In the genomic region with DNA sequence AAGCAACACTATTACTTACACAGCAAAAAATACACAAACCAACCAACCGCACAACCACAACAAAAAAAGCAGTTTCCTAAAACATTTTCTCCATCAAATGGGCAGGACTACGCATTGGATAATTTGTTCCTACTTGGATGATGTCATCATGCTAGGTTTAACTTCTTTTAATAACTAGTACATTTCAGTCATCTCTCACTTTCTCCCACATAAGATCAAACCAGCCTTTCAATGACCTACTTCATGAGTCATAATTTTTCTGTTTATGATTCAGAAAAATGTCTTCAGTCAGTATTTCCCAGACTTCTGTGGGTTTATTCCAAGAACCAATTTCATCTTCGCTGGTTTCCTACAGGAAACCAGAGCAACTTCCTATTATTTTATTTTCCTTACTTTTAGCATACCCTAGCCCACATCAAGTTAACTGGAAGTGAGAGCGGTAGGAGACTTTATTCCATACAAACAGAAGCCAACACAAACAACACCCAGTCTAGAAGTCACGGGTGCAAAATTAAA, we compare ENCODE assay signal across 9 cellular contexts.
DNase-seq lines count a peak whose midpoint lies in the region; ATAC-seq, FAIRE-seq and TF ChIP-seq lines count a peak whose summit lies in the region.
"Had no signal": no experiment of that assay in that cellular context is flagged by ENCODE, and none has a peak within 500 bp of the region (broad histone marks: within the 10 kb centered on the region; RNA-seq: fewer than 3 reads in every experiment).

No MANE protein-coding gene starts in this region.

- no peak for DNase-seq in activated T-cell treated with anti-CD3 and anti-CD28 coated beads, Interleukin-2, amount 50 U/mL, for 4 hours
- DNase-seq in activated T-cell treated with anti-CD3 and anti-CD28 coated beads, Interleukin-2, amount 50 U/mL, for 1 hour = no peak
- DNase-seq in HTR-8/SVneo (ENCODE audit: insufficient read length, low spot score) (peak; percentile 53), dorsolateral prefrontal cortex (no peak), NCI-H524 (lab: John Stamatoyannopoulos, UW) (no peak), DMS79 (lab: John Stamatoyannopoulos, UW) (no peak)

- H3K9me3 Mint-ChIP-seq in activated T-cell treated with anti-CD3 and anti-CD28 coated beads, Interleukin-2, amount 50 U/mL, for 4 hours = peaks cover 4% of the 10 kb centered on the region
- no peaks in the 10 kb centered on the region for H3K9me3 Mint-ChIP-seq in stimulated activated memory B cell treated with anti-CD40 and anti-IgM and Interleukin-4, amounts not matched to agents 10 μg/mL and 1 μg/mL and 100 μg/mL, for 72 hours
- H3K9me3 Mint-ChIP-seq: dendritic cell treated with granulocyte-macrophage colony-stimulating factor and Interleukin-4, amounts not matched to agents 40 ng/mL and 50 ng/mL, for 4 days had no signal

- FAIRE-seq in HTR-8/SVneo (lab: Jason Lieb, UNC) = no peak

- peak overlapping the region; percentile 66 for H3K4me3 Mint-ChIP-seq in activated T-cell treated with anti-CD3 and anti-CD28 coated beads, Interleukin-2, amount 50 U/mL, for 4 hours
- H3K4me3 Mint-ChIP-seq in stimulated activated memory B cell treated with anti-CD40 and anti-IgM and Interleukin-4, amounts not matched to agents 10 μg/mL and 1 μg/mL and 100 μg/mL, for 72 hours = peak overlapping the region; percentile 4
- H3K4me3 Mint-ChIP-seq: dendritic cell treated with granulocyte-macrophage colony-stimulating factor and Interleukin-4, amounts not matched to agents 40 ng/mL and 50 ng/mL, for 4 days had no signal

- intact Hi-C loops in dorsolateral prefrontal cortex (cut with DNase I) = no loop called here

- peak overlapping the region; percentile 63 for H3K27ac Mint-ChIP-seq in stimulated activated memory B cell treated with anti-CD40 and anti-IgM and Interleukin-4, amounts not matched to agents 10 μg/mL and 1 μg/mL and 100 μg/mL, for 72 hours
- H3K27ac Mint-ChIP-seq: dendritic cell treated with granulocyte-macrophage colony-stimulating factor and Interleukin-4, amounts not matched to agents 40 ng/mL and 50 ng/mL, for 4 days had no signal

- H3K4me1 Mint-ChIP-seq in activated T-cell treated with anti-CD3 and anti-CD28 coated beads, Interleukin-2, amount 50 U/mL, for 4 hours (ENCODE audit: low read depth) = peaks cover 32% of the 10 kb centered on the region
- H3K4me1 Mint-ChIP-seq in stimulated activated memory B cell treated with anti-CD40 and anti-IgM and Interleukin-4, amounts not matched to agents 10 μg/mL and 1 μg/mL and 100 μg/mL, for 72 hours = peaks cover 15% of the 10 kb centered on the region

- no peaks in the 10 kb centered on the region for H3K27me3 Mint-ChIP-seq in activated T-cell treated with anti-CD3 and anti-CD28 coated beads, Interleukin-2, amount 50 U/mL, for 4 hours (ENCODE audit: low read depth)
- H3K27me3 Mint-ChIP-seq in stimulated activated memory B cell treated with anti-CD40 and anti-IgM and Interleukin-4, amounts not matched to agents 10 μg/mL and 1 μg/mL and 100 μg/mL, for 72 hours = no peaks in the 10 kb centered on the region
- H3K27me3 Mint-ChIP-seq: dendritic cell treated with granulocyte-macrophage colony-stimulating factor and Interleukin-4, amounts not matched to agents 40 ng/mL and 50 ng/mL, for 4 days had no signal

- peak overlapping the region in 32 of 59 donors; percentile 0 to 68 (median 40) for H3K27ac ChIP-seq in dorsolateral prefrontal cortex

- no peak for TF ChIP-seq CTCF in dorsolateral prefrontal cortex (IDR thresholded peaks at IDR 0.05 in 54 of 56, conservative IDR thresholded peaks at IDR 0.05 in 2 of 56; ENCODE audit: low read depth in 1 of 56, partially characterized antibody in 56 of 56)

- peaks cover 18% of the 10 kb centered on the region for H3K36me3 Mint-ChIP-seq in activated T-cell treated with anti-CD3 and anti-CD28 coated beads, Interleukin-2, amount 50 U/mL, for 4 hours (ENCODE audit: insufficient read depth)
- H3K36me3 Mint-ChIP-seq in stimulated activated memory B cell treated with anti-CD40 and anti-IgM and Interleukin-4, amounts not matched to agents 10 μg/mL and 1 μg/mL and 100 μg/mL, for 72 hours = peaks cover 20% of the 10 kb centered on the region

- H3K4me3 ChIP-seq in dorsolateral prefrontal cortex = peak overlapping the region in 13 of 59 donors; percentile 1 to 32 (median 13)

- peak; percentile 85 to 87 for ATAC-seq in activated T-cell treated with anti-CD3 and anti-CD28 coated beads, Interleukin-2, amount 50 U/mL, for 4 hours
- ATAC-seq in stimulated activated memory B cell treated with anti-CD40 and anti-IgM and Interleukin-4, amounts not matched to agents 10 μg/mL and 1 μg/mL and 100 μg/mL, for 72 hours = peak; percentile 36
- no peak for ATAC-seq in HG02678 (IDR thresholded peaks at IDR 0.05; ENCODE audit: unreplicated experiment)

- H3K27me3 ChIP-seq in dorsolateral prefrontal cortex = no peaks in the 10 kb centered on the region
